ENCODE assay signal across 34 cellular contexts in genomic region chr1:2854151-2854550, GRCh38. TPM values are rescaled to one million over a fixed set of nuclear protein-coding genes. Genes with fewer than 3 reads are reported as not detected.
"Had no signal": no experiment of that assay in that cellular context is flagged by ENCODE, and none has a peak within 500 bp of the region (broad histone marks: within the 10 kb centered on the region; RNA-seq: fewer than 3 reads in every experiment).

No MANE protein-coding gene starts in this region.

- H3K4me1 Mint-ChIP-seq: activated B cell treated with CpG ODN at 0.5 μM for 24 hours; activated naive CD8-positive, alpha-beta T cell treated with anti-CD3 and anti-CD28 coated beads for 36 hours had no signal

- H3K36me3 Mint-ChIP-seq: activated CD4-positive, alpha-beta memory T cell treated with anti-CD3 and anti-CD28 coated beads for 36 hours; activated naive CD8-positive, alpha-beta T cell treated with anti-CD3 and anti-CD28 coated beads for 36 hours had no signal

- H3K9me3 ChIP-seq: ascending aorta, MG63 had no signal

- H3K9me3 Mint-ChIP-seq: activated CD4-positive, alpha-beta memory T cell treated with anti-CD3 and anti-CD28 coated beads for 36 hours had no signal

- H3K4me1 ChIP-seq: ascending aorta had no signal

- DNase-seq: activated B cell treated with CpG ODN at 0.5 μM for 24 hours; activated CD4-positive, alpha-beta memory T cell treated with anti-CD3 and anti-CD28 coated beads for 36 hours; activated CD4-positive, alpha-beta T cell treated with anti-CD3 and anti-CD28 coated beads for 4 hours; activated CD4-positive, alpha-beta T cell treated with anti-CD3 and anti-CD28 coated beads, Interleukin-2, amount 50 U/mL, for 1 hour; activated CD4-positive, CD25-positive, alpha-beta regulatory T cell treated with anti-CD3 and anti-CD28 coated beads, Interleukin-2, amount 50 U/mL, for 72 hours; activated CD8-positive, alpha-beta memory T cell treated with anti-CD3 and anti-CD28 coated beads, Interleukin-2, amount 50 U/mL, for 4 hours; activated effector memory CD4-positive, alpha-beta T cell treated with Interleukin-2 at 50 U/mL for 16 hours; activated naive CD4-positive, alpha-beta T cell treated with anti-CD3 and anti-CD28 coated beads, Interleukin-2, amount 50 U/mL, for 16 hours; activated naive CD8-positive, alpha-beta T cell treated with anti-CD3 and anti-CD28 coated beads for 36 hours; activated T-cell treated with anti-CD3 and anti-CD28 coated beads for 4 hours; activated T-cell treated with anti-CD3 and anti-CD28 coated beads, Interleukin-2, amount 50 U/mL, for 48 hours; amniotic stem cell; Kasumi-1; KG1; MG63; NCI-H1048; NCI-H1105 treated with DMSO at 0.1 percent for 48 hours; NCI-H1436; NCI-H1694; NCI-H1930; NCI-H2081 treated with DMSO at 0.1 percent for 48 hours; NCI-H226; NCI-H524 treated with DMSO at 0.1 percent for 48 hours; NK-92 treated with Interleukin-12 subunit alpha and Interleukin-12 subunit beta, amount 100 ng/mL, for 24 hours; PC-9; SW 1271; T-helper 1 cell; T-helper 2 cell; T-helper 9 cell had no signal

- H3K36me3 ChIP-seq: ascending aorta, cardiac muscle cell, MG63 had no signal

- H3K4me2 ChIP-seq: PC-9 had no signal

- H3K4me3 ChIP-seq: ascending aorta, cardiac muscle cell, MG63, PC-9 had no signal

- H3K27me3 ChIP-seq: ascending aorta, cardiac muscle cell had no signal

- H3K27me3 Mint-ChIP-seq: activated B cell treated with CpG ODN at 0.5 μM for 24 hours; activated naive CD8-positive, alpha-beta T cell treated with anti-CD3 and anti-CD28 coated beads for 36 hours had no signal

- H3K27ac Mint-ChIP-seq: activated B cell treated with CpG ODN at 0.5 μM for 24 hours; activated CD4-positive, alpha-beta memory T cell treated with anti-CD3 and anti-CD28 coated beads for 36 hours; activated naive CD8-positive, alpha-beta T cell treated with anti-CD3 and anti-CD28 coated beads for 36 hours had no signal

- FAIRE-seq: RCC 7860 had no signal

- H3K4me3 Mint-ChIP-seq: activated B cell treated with CpG ODN at 0.5 μM for 24 hours; activated CD4-positive, alpha-beta memory T cell treated with anti-CD3 and anti-CD28 coated beads for 36 hours; activated naive CD8-positive, alpha-beta T cell treated with anti-CD3 and anti-CD28 coated beads for 36 hours had no signal

- H2AFZ ChIP-seq: PC-9 had no signal

- H3K27ac ChIP-seq: ascending aorta, cardiac muscle cell, PC-9, RWPE1, VCaP had no signal

RNA-seq across cellular contexts. Expression of gene TTC34, which starts 52.7 kb away (rescaled TPM):
- total RNA-seq: cardiac muscle cell had no signal
- polyA plus RNA-seq: cardiac muscle cell had no signal
